13 cellular contexts compared by ENCODE assay signal in the genomic region with DNA sequence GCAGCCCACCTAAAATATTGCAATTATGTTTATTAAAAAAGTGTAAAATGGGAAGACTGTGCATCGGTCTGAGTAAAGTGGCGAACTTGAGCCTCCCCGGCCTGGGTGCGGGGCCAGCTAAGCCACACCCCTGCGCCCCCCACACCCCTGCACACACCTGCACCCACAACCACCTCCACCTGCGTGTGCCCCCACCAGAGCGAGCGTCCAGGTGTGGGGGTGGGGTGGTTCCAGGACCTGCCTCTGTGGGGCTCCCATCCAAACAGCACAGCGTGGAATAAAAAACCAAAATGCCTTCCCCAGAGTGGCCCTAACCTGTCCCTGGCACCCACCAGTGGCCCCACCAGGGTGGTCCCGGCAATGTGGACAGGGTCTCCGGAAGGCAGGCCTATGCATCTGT. TPM values are rescaled to one million over a fixed set of nuclear protein-coding genes. Genes with fewer than 3 reads are reported as not detected.
DNase-seq lines count a peak whose midpoint lies in the region; ATAC-seq and TF ChIP-seq lines count a peak whose summit lies in the region.
"Had no signal": no experiment of that assay in that cellular context is flagged by ENCODE, and none has a peak within 500 bp of the region (broad histone marks: within the 10 kb centered on the region; RNA-seq: fewer than 3 reads in every experiment).

No MANE protein-coding gene starts in this region.

- no peaks in the 10 kb centered on the region for H3K9me3 ChIP-seq in mammary epithelial cell (replicated peaks; ENCODE audit: insufficient read depth, low read length)
- H3K9me3 ChIP-seq: BLaER1 treated with 17β-estradiol and CSF1 and Interleukin-3, amounts not matched to agents 10 nM and 100 nM had no signal

- H3K27ac Mint-ChIP-seq in stimulated activated memory B cell treated with anti-CD40 and anti-IgM and Interleukin-4, amounts not matched to agents 10 μg/mL and 1 μg/mL and 100 μg/mL, for 72 hours = no peak overlapping the region
- H3K27ac Mint-ChIP-seq: CD4-positive, alpha-beta T cell; IgD-negative memory B cell had no signal

- no peak overlapping the region for H3K27ac ChIP-seq in mammary epithelial cell (ENCODE audit: insufficient read depth, low read depth, low read length)
- H3K27ac ChIP-seq: 22Rv1 had no signal

- POLR2A ChIA-PET in GM10248 (lab: Yijun Ruan, JAX) = no interaction called here

- ATAC-seq in stimulated activated memory B cell treated with anti-CD40 and anti-IgM and Interleukin-4, amounts not matched to agents 10 μg/mL and 1 μg/mL and 100 μg/mL, for 72 hours = peak; percentile 5

- no peaks in the 10 kb centered on the region for H3K9me3 Mint-ChIP-seq in stimulated activated memory B cell treated with anti-CD40 and anti-IgM and Interleukin-4, amounts not matched to agents 10 μg/mL and 1 μg/mL and 100 μg/mL, for 72 hours
- H3K9me3 Mint-ChIP-seq: CD4-positive, alpha-beta T cell had no signal

- peaks cover 42% of the 10 kb centered on the region for H3K27me3 Mint-ChIP-seq in stimulated activated memory B cell treated with anti-CD40 and anti-IgM and Interleukin-4, amounts not matched to agents 10 μg/mL and 1 μg/mL and 100 μg/mL, for 72 hours
- H3K27me3 Mint-ChIP-seq: CD4-positive, alpha-beta T cell had no signal

- no peak overlapping the region for H3K4me2 ChIP-seq in mammary epithelial cell (ENCODE audit: insufficient read depth, low read depth, low read length)

- in situ Hi-C loops in mammary epithelial cell (cut with MboI; ENCODE audit: low sequenced_read_pairs in 2 of 2) = no loop called here

- H4K20me1 ChIP-seq in mammary epithelial cell (ENCODE audit: insufficient read depth, low read length) = no peaks in the 10 kb centered on the region

- no peaks in the 10 kb centered on the region for H3K36me3 Mint-ChIP-seq in stimulated activated memory B cell treated with anti-CD40 and anti-IgM and Interleukin-4, amounts not matched to agents 10 μg/mL and 1 μg/mL and 100 μg/mL, for 72 hours
- H3K36me3 Mint-ChIP-seq: IgD-negative memory B cell had no signal

- H3K36me3 ChIP-seq in mammary epithelial cell (ENCODE audit: insufficient read depth, low read length) = no peaks in the 10 kb centered on the region

- BruUV-seq in mammary epithelial cell (replicated peaks; lab: Mats Ljungman, UMichigan) = TSS peak; percentile 46

- no peak overlapping the region for H3K4me3 Mint-ChIP-seq in stimulated activated memory B cell treated with anti-CD40 and anti-IgM and Interleukin-4, amounts not matched to agents 10 μg/mL and 1 μg/mL and 100 μg/mL, for 72 hours
- H3K4me3 Mint-ChIP-seq: CD4-positive, alpha-beta T cell; IgD-negative memory B cell had no signal

- H2AFZ ChIP-seq in mammary epithelial cell (ENCODE audit: low read depth, low read length) = no peak overlapping the region

- CTCF ChIA-PET in GM10248 (lab: Yijun Ruan, JAX) (interaction anchor here (4.9 kb wide), 1 partner anchor 50 kb away, joined by 115 read pairs; no protein-coding TSS in a partner anchor), mammary epithelial cell (lab: Charles Lee; ENCODE audit: low non-redundant PET) (no interaction called here)

- no peak overlapping the region for H3K4me3 ChIP-seq in mammary epithelial cell (replicated peaks in 1 of 3; ENCODE audit: insufficient read depth in 1 of 3, low read depth in 2 of 3, low read length in 3 of 3)
- H3K4me3 ChIP-seq: BLaER1 treated with 17β-estradiol and CSF1 and Interleukin-3, amounts not matched to agents 10 nM and 100 nM had no signal

- no peaks in the 10 kb centered on the region for H3K79me2 ChIP-seq in mammary epithelial cell (ENCODE audit: insufficient read depth, low read length)

- no peak overlapping the region for H3K9ac ChIP-seq in mammary epithelial cell (ENCODE audit: insufficient read depth, low read length)

- H3K27me3 ChIP-seq in mammary epithelial cell (ENCODE audit: insufficient read depth, low read length) = no peaks in the 10 kb centered on the region
- H3K27me3 ChIP-seq: BLaER1 treated with 17β-estradiol and CSF1 and Interleukin-3, amounts not matched to agents 10 nM and 100 nM had no signal

- peaks cover 12% of the 10 kb centered on the region for H3K4me1 ChIP-seq in mammary epithelial cell (ENCODE audit: insufficient read depth, low read length)

- TF ChIP-seq CTCF in GM10248 (IDR thresholded peaks at IDR 0.05; ENCODE audit: control extremely low read depth, extremely low read depth, low read depth, missing control alignments) = no peak
- TF ChIP-seq CTCF in mammary epithelial cell (conservative IDR thresholded peaks at IDR 0.05 in 1 of 2, IDR thresholded peaks at IDR 0.05 in 1 of 2; ENCODE audit: extremely low read depth in 1 of 2, insufficient read depth in 1 of 2, low read depth in 1 of 2, low read length in 2 of 2) = no peak

- H3K4me1 Mint-ChIP-seq in stimulated activated memory B cell treated with anti-CD40 and anti-IgM and Interleukin-4, amounts not matched to agents 10 μg/mL and 1 μg/mL and 100 μg/mL, for 72 hours = peaks cover 13% of the 10 kb centered on the region

- intact Hi-C loops in mammary epithelial cell (cut with micrococcal nuclease) = no loop called here

- 89% methylated on average over 7 of the region's 11 CpGs for WGBS in mammary epithelial cell (ENCODE audit: low coverage, missing lambda C conversion rate)

- DNase-seq in activated effector memory CD4-positive, alpha-beta T cell treated with anti-CD3 and anti-CD28 coated beads, Interleukin-2, amount 50 U/mL, for 16 hours = peak; percentile 57
- no peak for DNase-seq in activated effector memory CD4-positive, alpha-beta T cell treated with Interleukin-2 at 50 U/mL for 16 hours
- DNase-seq in GM10248 (ENCODE audit: extremely low spot score) (peak; percentile 6), mammary epithelial cell (no peak), SHP77 (lab: John Stamatoyannopoulos, UW) (no peak), activated gamma-delta T cell treated with Interleukin-2 at 50 U/mL for 16 hours (no peak)
- DNase-seq: CD4-positive, alpha-beta T cell; DMS79; KG1 had no signal

- dilution Hi-C loops in mammary epithelial cell (cut with HindIII; ENCODE audit: low sequenced_read_pairs) = loop anchor here (5.0 kb wide), 3 partner anchors 50 to 85 kb away; no protein-coding TSS in a partner anchor

RNA-seq across cellular contexts. Expression of a gene that starts 30.1 kb away (rescaled TPM):
- total RNA-seq in mammary epithelial cell = 100 to 1,000 TPM; 112 to 125 TPM
- 66.3 TPM for polyA plus RNA-seq in mammary epithelial cell
- 32.1 TPM for polyA minus RNA-seq in mammary epithelial cell

Comparison
In these comparisons a context has a peak if more than half of its experiments do, and no peak if none do; other contexts are left out.
1. DNase-seq: peak in activated effector memory CD4-positive, alpha-beta T cell treated with anti-CD3 and anti-CD28 coated beads, Interleukin-2, amount 50 U/mL, for 16 hours (single experiment) and GM10248 (single experiment); none in activated effector memory CD4-positive, alpha-beta T cell treated with Interleukin-2 at 50 U/mL for 16 hours (single experiment), mammary epithelial cell (single experiment), SHP77 (0 of 2) and activated gamma-delta T cell treated with Interleukin-2 at 50 U/mL for 16 hours (single experiment).